Comparison of ENCODE assay signal across 29 cellular contexts in genomic region chr19:46511237-46511636, GRCh38. TPM values are rescaled to one million over a fixed set of nuclear protein-coding genes. Genes with fewer than 3 reads are reported as not detected.
"Had no signal": no experiment of that assay in that cellular context is flagged by ENCODE, and none has a peak within 500 bp of the region (broad histone marks: within the 10 kb centered on the region; RNA-seq: fewer than 3 reads in every experiment).

No MANE protein-coding gene starts in this region.

- H3K27ac ChIP-seq: colonic mucosa, coronary artery, dorsolateral prefrontal cortex, epithelial cell of prostate, esophagus muscularis mucosa, esophagus squamous epithelium, foreskin keratinocyte, gastrocnemius medialis, gastroesophageal sphincter, heart left ventricle, heart right ventricle had no signal

- H3K4me3 Mint-ChIP-seq: dendritic cell treated with granulocyte-macrophage colony-stimulating factor and Interleukin-4, amounts not matched to agents 40 ng/mL and 50 ng/mL, for 4 days; effector memory CD8-positive, alpha-beta T cell; endodermal cell had no signal

- H3K9me3 ChIP-seq: colonic mucosa, esophagus squamous epithelium, gastrocnemius medialis had no signal

- H3K9me3 Mint-ChIP-seq: effector memory CD8-positive, alpha-beta T cell had no signal

- DNase-seq: colonic mucosa; cortex of kidney; dermis blood vessel endothelial cell; dorsolateral prefrontal cortex; effector CD4-positive, alpha-beta T cell; effector CD8-positive, alpha-beta T cell; effector memory CD4-positive, alpha-beta T cell; effector memory CD8-positive, alpha-beta T cell; endodermal cell; erythroblast; esophagus squamous epithelium; foreskin fibroblast; foreskin keratinocyte; foreskin melanocyte; gastrocnemius medialis; glutamatergic neuron; head of caudate nucleus; heart right ventricle had no signal

- H3K36me3 ChIP-seq: colonic mucosa, esophagus muscularis mucosa, esophagus squamous epithelium, gastrocnemius medialis, gastroesophageal sphincter, heart left ventricle, heart right ventricle had no signal

- H3K4me3 ChIP-seq: colonic mucosa, coronary artery, dorsolateral prefrontal cortex, esophagus muscularis mucosa, esophagus squamous epithelium, gastrocnemius medialis, gastroesophageal sphincter, heart left ventricle, heart right ventricle had no signal

- H3K4me1 ChIP-seq: colonic mucosa, foreskin keratinocyte had no signal

- FAIRE-seq: colon, endometrium, endothelial cell of umbilical vein, frontal cortex had no signal

- ATAC-seq: effector memory CD8-positive, alpha-beta T cell; esophagus mucosa; foreskin keratinocyte; gastrocnemius medialis; gastroesophageal sphincter; heart left ventricle; heart right ventricle had no signal

- H3K27ac Mint-ChIP-seq: dendritic cell treated with granulocyte-macrophage colony-stimulating factor and Interleukin-4, amounts not matched to agents 40 ng/mL and 50 ng/mL, for 4 days; effector memory CD8-positive, alpha-beta T cell; endodermal cell had no signal

- H3K4me1 Mint-ChIP-seq: endodermal cell had no signal

- H3K27me3 ChIP-seq: colonic mucosa, dorsolateral prefrontal cortex, foreskin keratinocyte had no signal

RNA-seq across cellular contexts. Expression of gene PNMA8B, which starts 15.6 kb away (rescaled TPM):
- polyA plus RNA-seq: endothelial cell of umbilical vein had no signal
